ENCODE assay signal across 9 cellular contexts in genomic region chr5:139481122-139481533, GRCh38. TPM values are rescaled to one million over a fixed set of nuclear protein-coding genes. Genes with fewer than 3 reads are reported as not detected.
DNase-seq lines count a peak whose midpoint lies in the region; ATAC-seq and TF ChIP-seq lines count a peak whose summit lies in the region.
"Had no signal": no experiment of that assay in that cellular context is flagged by ENCODE, and none has a peak within 500 bp of the region (broad histone marks: within the 10 kb centered on the region; RNA-seq: fewer than 3 reads in every experiment).

No MANE protein-coding gene starts in this region.

- H3K4me1 Mint-ChIP-seq in progenitor cell of endocrine pancreas (ENCODE audit: low read depth) = no peaks in the 10 kb centered on the region

- in situ Hi-C loops in GM13976 (cut with MboI; ENCODE audit: low sequenced_read_pairs, unreplicated experiment) = no loop called here

- intact Hi-C loops in esophagus muscularis mucosa (cut with DNase I) = no loop called here

- peak overlapping the region; percentile 79 to 89 (median 81) for H3K9ac ChIP-seq in skeletal muscle tissue (ENCODE audit: low read depth in 1 of 3, low read length in 3 of 3)

- TF ChIP-seq POLR2A in esophagus muscularis mucosa (IDR thresholded peaks at IDR 0.05; ENCODE audit: low read depth) = no peak

- no peaks in the 10 kb centered on the region for H3K36me3 Mint-ChIP-seq in progenitor cell of endocrine pancreas (ENCODE audit: insufficient read depth)

- peak; percentile 15 for DNase-seq in GM13976 (ENCODE audit: low spot score)
- DNase-seq in activated CD4-positive, alpha-beta T cell treated with anti-CD3 and anti-CD28 coated beads, Interleukin-2, amount 50 U/mL, for 1 hour = peak; percentile 48
- DNase-seq in esophagus muscularis mucosa (ENCODE audit: extremely low spot score) = no peak
- DNase-seq in progenitor cell of endocrine pancreas (ENCODE audit: low spot score, unreplicated experiment) = no peak
- DNase-seq in NCI-H187 (lab: John Stamatoyannopoulos, UW) = no peak

- no peak for ATAC-seq in HG03460 (IDR thresholded peaks at IDR 0.05; ENCODE audit: unreplicated experiment)
- no peak for ATAC-seq in HG02938 (IDR thresholded peaks at IDR 0.05; ENCODE audit: unreplicated experiment)

- H3K36me3 ChIP-seq in esophagus muscularis mucosa (peaks cover 0 to 43% (median 36%) of the 10 kb centered on the region in 4 donors), skeletal muscle tissue (ENCODE audit: control insufficient read depth in 3 of 3, insufficient read depth in 3 of 3, low read length in 3 of 3) (peaks cover 7 to 16% (median 7%) of the 10 kb centered on the region in 3 donors)

- H3K4me3 ChIP-seq in esophagus muscularis mucosa (peak overlapping the region; percentile 52 to 67 (median 56)), skeletal muscle tissue (ENCODE audit: low read length in 3 of 3) (peak overlapping the region; percentile 74 to 78 (median 75))

- no peak for TF ChIP-seq EP300 in esophagus muscularis mucosa (IDR thresholded peaks at IDR 0.05)

- H3K4me1 ChIP-seq in esophagus muscularis mucosa = peaks cover 33 to 65% (median 53%) of the 10 kb centered on the region in 4 donors
- H3K4me1 ChIP-seq in skeletal muscle tissue (ENCODE audit: control insufficient read depth in 3 of 3, insufficient read depth in 3 of 3, low read length in 3 of 3) = peaks cover 17 to 35% (median 19%) of the 10 kb centered on the region in 3 donors

- no peak for TF ChIP-seq CTCF in GM13976 (IDR thresholded peaks at IDR 0.05; ENCODE audit: borderline replicate concordance, control extremely low read depth, extremely low read depth, insufficient read depth, missing control alignments)
- TF ChIP-seq CTCF in esophagus muscularis mucosa (IDR thresholded peaks at IDR 0.05) = no peak
- no peak for TF ChIP-seq CTCF in progenitor cell of endocrine pancreas (IDR thresholded peaks at IDR 0.05; ENCODE audit: unreplicated experiment)

- no peak overlapping the region for H3K4me3 Mint-ChIP-seq in progenitor cell of endocrine pancreas (ENCODE audit: low read depth)

- H3K27me3 ChIP-seq in esophagus muscularis mucosa = no peaks in the 10 kb centered on the region
- no peaks in the 10 kb centered on the region for H3K27me3 ChIP-seq in skeletal muscle tissue (ENCODE audit: control insufficient read depth in 3 of 3, insufficient read depth in 3 of 3, low read length in 3 of 3)

- H3K9me3 Mint-ChIP-seq in progenitor cell of endocrine pancreas (ENCODE audit: low read depth) = no peaks in the 10 kb centered on the region

- H3K9me3 ChIP-seq in esophagus muscularis mucosa (no peaks in the 10 kb centered on the region), skeletal muscle tissue (ENCODE audit: control insufficient read depth in 3 of 3, low read length in 3 of 3) (no peaks in the 10 kb centered on the region)

- H3K27ac Mint-ChIP-seq in progenitor cell of endocrine pancreas = no peak overlapping the region

- no peaks in the 10 kb centered on the region for H3K27me3 Mint-ChIP-seq in progenitor cell of endocrine pancreas

- WGBS in esophagus muscularis mucosa = 58% methylated on average over 11 of the region's 12 CpGs

- peak overlapping the region; percentile 84 to 95 (median 92) for H3K27ac ChIP-seq in esophagus muscularis mucosa (replicated peaks in 1 of 4)
- peak overlapping the region; percentile 96 for H3K27ac ChIP-seq in skeletal muscle tissue (ENCODE audit: low read depth, low read length)

RNA-seq across cellular contexts. Expression of gene STING1, which starts 1.4 kb away (rescaled TPM):
- total RNA-seq in esophagus muscularis mucosa (10 to 100 TPM; 22.0 to 82.8 (median 52.4) TPM), skeletal muscle tissue (14.6 TPM), progenitor cell of endocrine pancreas (0.53 TPM in 1 of 2 replicates, not detected in the other)

RNA-seq across cellular contexts. Expression of gene SMIM33, which starts 10.3 kb away (rescaled TPM):
- total RNA-seq in esophagus muscularis mucosa (not detected), skeletal muscle tissue (not detected), progenitor cell of endocrine pancreas (not detected in 2 replicates)
- total RNA-seq: dermis blood vessel endothelial cell had no signal

RNA-seq across cellular contexts. Expression of gene ECSCR, which starts 18.6 kb away (rescaled TPM):
- 10 to 100 TPM in 3 of 4 donors, 1 to 10 TPM in 1; 7.9 to 42.9 (median 31.4) TPM for total RNA-seq in esophagus muscularis mucosa
- total RNA-seq in skeletal muscle tissue = 17.2 TPM
- not detected in 2 replicates for total RNA-seq in progenitor cell of endocrine pancreas

RNA-seq across cellular contexts. Expression of gene DNAJC18, which starts 41.8 kb away (rescaled TPM):
- total RNA-seq in esophagus muscularis mucosa (10 to 100 TPM in 3 of 4 donors, 1 to 10 TPM in 1; 8.3 to 15.4 (median 13.4) TPM), skeletal muscle tissue (16.2 TPM), progenitor cell of endocrine pancreas (23.1 and 23.3 TPM in 2 replicates)

Comparison
In these comparisons a context has a peak if more than half of its experiments do, and no peak if none do; other contexts are left out.
1. DNase-seq: peak in GM13976 (single experiment) and activated CD4-positive, alpha-beta T cell treated with anti-CD3 and anti-CD28 coated beads, Interleukin-2, amount 50 U/mL, for 1 hour (single experiment); none in esophagus muscularis mucosa (single experiment), progenitor cell of endocrine pancreas (single experiment) and NCI-H187 (0 of 2).
2. RNA of gene STING1, which starts 1.4 kb away (total RNA-seq): 22.0 to 82.8 TPM in esophagus muscularis mucosa and 14.6 TPM in skeletal muscle tissue (single experiment); 0.53 TPM in progenitor cell of endocrine pancreas; every median in the first group is over 10 times any median in the second.